ENCODE assay signal across 25 cellular contexts in genomic region chr14:99288948-99289347, GRCh38. TPM values are rescaled to one million over a fixed set of nuclear protein-coding genes. Genes with fewer than 3 reads are reported as not detected.
A peak's percentile ranks its signal among the peaks of the same experiment; 100 is the strongest.
DNase-seq lines count a peak whose midpoint lies in the region; ATAC-seq, FAIRE-seq and TF ChIP-seq lines count a peak whose summit lies in the region.
"Had no signal": no experiment of that assay in that cellular context is flagged by ENCODE, and none has a peak within 500 bp of the region (broad histone marks: within the 10 kb centered on the region; RNA-seq: fewer than 3 reads in every experiment).

No MANE protein-coding gene starts in this region.

- H3K4me3 ChIP-seq in HCT116 (replicated peaks in 1 of 2; ENCODE audit: low read depth in 1 of 2, low read length in 2 of 2), result no peak overlapping the region
- no peak overlapping the region for H3K4me3 ChIP-seq in K562
- H3K4me3 ChIP-seq in small intestine (ENCODE audit: low read depth in 1 of 2, low read length in 2 of 2), result no peak overlapping the region
- H3K4me3 ChIP-seq: A549; BLaER1 treated with 17β-estradiol and CSF1 and Interleukin-3, amounts not matched to agents 10 nM and 100 nM had no signal

- no peaks in the 10 kb centered on the region for H3K9me3 Mint-ChIP-seq in activated naive CD8-positive, alpha-beta T cell treated with anti-CD3 and anti-CD28 coated beads for 36 hours
- H3K9me3 Mint-ChIP-seq: CD4-positive, alpha-beta T cell; CD8-positive, alpha-beta memory T cell had no signal

- TF ChIP-seq POLR2A in HCT116 (IDR thresholded peaks at IDR 0.05; ENCODE audit: borderline replicate concordance, extremely low read depth, insufficient read depth, insufficient read length), result no peak
- no peak for TF ChIP-seq POLR2A in K562 (conservative IDR thresholded peaks at IDR 0.05)

- H4K20me1 ChIP-seq in HCT116 (ENCODE audit: insufficient read depth), result no peaks in the 10 kb centered on the region
- H4K20me1 ChIP-seq in K562 (replicated peaks; ENCODE audit: control insufficient read depth, insufficient read depth, low read length), result no peaks in the 10 kb centered on the region
- H4K20me1 ChIP-seq: BLaER1 treated with 17β-estradiol and CSF1 and Interleukin-3, amounts not matched to agents 10 nM and 100 nM had no signal

- no peaks in the 10 kb centered on the region for H3K4me1 ChIP-seq in HCT116 (ENCODE audit: control insufficient read depth in 1 of 2, insufficient read depth in 2 of 2, low read length in 2 of 2)
- no peaks in the 10 kb centered on the region for H3K4me1 ChIP-seq in K562 (replicated peaks in 1 of 2; ENCODE audit: control insufficient read depth in 2 of 2, insufficient read depth in 2 of 2, low read length in 2 of 2)
- no peaks in the 10 kb centered on the region for H3K4me1 ChIP-seq in small intestine (ENCODE audit: control insufficient read depth in 2 of 2, insufficient read depth in 1 of 2, low read depth in 1 of 2, low read length in 1 of 2)
- H3K4me1 ChIP-seq: A549, BE2C had no signal

- H3K4me2 ChIP-seq in HCT116 (ENCODE audit: low read length), result no peak overlapping the region
- no peak overlapping the region for H3K4me2 ChIP-seq in K562 (ENCODE audit: insufficient read depth, low read length)
- H3K4me2 ChIP-seq: A549 had no signal

- no peak overlapping the region for H3K4me3 Mint-ChIP-seq in activated naive CD8-positive, alpha-beta T cell treated with anti-CD3 and anti-CD28 coated beads for 36 hours
- H3K4me3 Mint-ChIP-seq: CD14-positive monocyte; CD4-positive, alpha-beta T cell; CD8-positive, alpha-beta memory T cell had no signal

- H3K36me3 ChIP-seq in HCT116 (ENCODE audit: control insufficient read depth in 1 of 2, insufficient read depth in 2 of 2, low read length in 2 of 2) (no peaks in the 10 kb centered on the region), K562 (ENCODE audit: control insufficient read depth, insufficient read depth, low read length) (no peaks in the 10 kb centered on the region), small intestine (ENCODE audit: control insufficient read depth in 2 of 2, insufficient read depth in 2 of 2, low read length in 2 of 2) (no peaks in the 10 kb centered on the region)
- H3K36me3 ChIP-seq: BE2C; BLaER1 treated with 17β-estradiol and CSF1 and Interleukin-3, amounts not matched to agents 10 nM and 100 nM had no signal

- H3K27me3 ChIP-seq in HCT116 (ENCODE audit: insufficient read depth, low read length) (no peaks in the 10 kb centered on the region), K562 (ENCODE audit: control insufficient read depth in 2 of 2, insufficient read depth in 2 of 2, low read length in 2 of 2) (peaks cover 0 to 19% of the 10 kb centered on the region in 2 experiments; a peak in 2 of 5 replicates), small intestine (ENCODE audit: control insufficient read depth in 2 of 2, insufficient read depth in 2 of 2, low read length in 2 of 2) (no peaks in the 10 kb centered on the region)
- H3K27me3 ChIP-seq: BLaER1 treated with 17β-estradiol and CSF1 and Interleukin-3, amounts not matched to agents 10 nM and 100 nM had no signal

- 3% methylated on average over 4 of the region's 5 CpGs for WGBS in K562 (ENCODE audit: insufficient coverage, low coverage, missing lambda C conversion rate)
- 82 to 91% (median 89%) methylated on average over 5 of the region's 5 CpGs for whole genome bisulfite sequencing in small intestine, 3 donors

- ATAC-seq in HCT116 (peak; percentile 54; the same call in 1 of the 2 replicates), K562 (no peak)
- ATAC-seq: A549 had no signal

- BruUV-seq in HCT116 (replicated peaks; lab: Mats Ljungman, UMichigan) (no TSS peak), K562 (replicated peaks; lab: Mats Ljungman, UMichigan) (no TSS peak)

- H3K36me3 Mint-ChIP-seq in activated naive CD8-positive, alpha-beta T cell treated with anti-CD3 and anti-CD28 coated beads for 36 hours, result no peaks in the 10 kb centered on the region
- H3K36me3 Mint-ChIP-seq: CD14-positive monocyte had no signal

- no peak overlapping the region for H3K27ac Mint-ChIP-seq in activated naive CD8-positive, alpha-beta T cell treated with anti-CD3 and anti-CD28 coated beads for 36 hours
- H3K27ac Mint-ChIP-seq: CD4-positive, alpha-beta T cell had no signal

- in situ Hi-C loops in K562 (cut with MboI), result no loop called here

- peaks cover 7% of the 10 kb centered on the region for H3K4me1 Mint-ChIP-seq in activated naive CD8-positive, alpha-beta T cell treated with anti-CD3 and anti-CD28 coated beads for 36 hours
- H3K4me1 Mint-ChIP-seq: CD14-positive monocyte had no signal

- CTCF ChIA-PET in HCT116 (lab: Charles Lee) (interaction anchor here (1.3 kb wide), 1 partner anchor 31 kb away, joined by 3 read pairs; no protein-coding TSS in a partner anchor), K562 (lab: Yijun Ruan, JAX; ENCODE audit: low intra/inter-chr PET ratio) (no interaction called here)

- no peaks in the 10 kb centered on the region for H3K9me3 ChIP-seq in HCT116 (ENCODE audit: control insufficient read depth in 1 of 2, insufficient read depth in 1 of 2, low read depth in 1 of 2, low read length in 2 of 2)
- no peaks in the 10 kb centered on the region for H3K9me3 ChIP-seq in K562 (replicated peaks; ENCODE audit: control insufficient read depth, insufficient read depth, low read depth, low read length)
- no peaks in the 10 kb centered on the region for H3K9me3 ChIP-seq in small intestine (ENCODE audit: control insufficient read depth, low read depth)
- H3K9me3 ChIP-seq: A549; BE2C; BLaER1 treated with 17β-estradiol and CSF1 and Interleukin-3, amounts not matched to agents 10 nM and 100 nM had no signal

- no peak overlapping the region for H2AFZ ChIP-seq in HCT116 (ENCODE audit: low read depth, low read length, poor library complexity, severe bottlenecking)
- no peak overlapping the region for H2AFZ ChIP-seq in K562 (ENCODE audit: low read depth, low read length)

- FAIRE-seq in K562 (lab: Jason Lieb, UNC), result no peak
- no peak for FAIRE-seq in small intestine (lab: Jason Lieb, UNC)
- FAIRE-seq: A549, D721Med, GM12891, GM18507 had no signal

- no peak for TF ChIP-seq CTCF in HCT116 (IDR thresholded peaks at IDR 0.05 in 2 of 3, conservative IDR thresholded peaks at IDR 0.05 in 1 of 3; ENCODE audit: borderline replicate concordance in 1 of 3, insufficient read depth in 1 of 3, low read depth in 2 of 3, low read length in 2 of 3)
- TF ChIP-seq CTCF in K562 (IDR thresholded peaks at IDR 0.05 in 2 of 3, conservative IDR thresholded peaks at IDR 0.05 in 1 of 3; ENCODE audit: insufficient read depth in 2 of 3, low read depth in 1 of 3, low read length in 3 of 3), result no peak

- RAD21 ChIA-PET in HCT116 (lab: Charles Lee; ENCODE audit: low non-redundant PET in 1 of 2, low total read pairs in 2 of 2, uncharacterized antibody in 2 of 2, unreplicated experiment in 2 of 2), result no interaction called here

- H3K27ac ChIP-seq in HCT116 (ENCODE audit: low read depth, low read length) (no peak overlapping the region), K562 (ENCODE audit: extremely low read depth, low read depth, low read length) (no peak overlapping the region), small intestine (ENCODE audit: low read depth in 1 of 2, low read length in 1 of 2) (no peak overlapping the region)
- H3K27ac ChIP-seq: A549; BLaER1 treated with 17β-estradiol and CSF1 and Interleukin-3, amounts not matched to agents 10 nM and 100 nM had no signal

- POLR2A ChIA-PET in HCT116 (lab: Charles Lee), result no interaction called here
- POLR2A ChIA-PET in K562 (lab: Yijun Ruan, JAX), result no interaction called here

- no peak overlapping the region for H3K9ac ChIP-seq in HCT116 (ENCODE audit: low read length)
- H3K9ac ChIP-seq in K562 (ENCODE audit: insufficient read depth in 1 of 2, low read depth in 2 of 2, low read length in 2 of 2), result no peak overlapping the region
- H3K9ac ChIP-seq: BLaER1 treated with 17β-estradiol and CSF1 and Interleukin-3, amounts not matched to agents 10 nM and 100 nM had no signal

- DNase-seq in HCT116 (ENCODE audit: low read depth, low spot score), result no peak
- DNase-seq in K562 (ENCODE audit: extremely low read depth in 1 of 4, low spot score in 3 of 4), result no peak
- DNase-seq in stimulated activated CD4-positive, alpha-beta T cell treated with anti-CD3 and anti-CD28 coated beads, Interleukin-4, amount 100 ng/mL, for 1 hour, result no peak
- DNase-seq in small intestine, result no peak
- DNase-seq in activated naive CD8-positive, alpha-beta T cell treated with anti-CD3 and anti-CD28 coated beads for 36 hours, result no peak
- DNase-seq: 8988T; ACHN; AML-193; BE2C; CD4-positive, alpha-beta T cell; CD8-positive, alpha-beta memory T cell; DMS 273 treated with DMSO at 0.1 percent for 48 hours; DMS79; EL; GDM1; GOT3; H7; HCEC 1CT had no signal

- intact Hi-C loops in HCT116 (cut with micrococcal nuclease), result no loop called here
- intact Hi-C loops in K562 (cut with micrococcal nuclease), result no loop called here

- H3K79me2 ChIP-seq in HCT116 (ENCODE audit: insufficient read depth, low read length) (no peaks in the 10 kb centered on the region), K562 (ENCODE audit: control insufficient read depth, insufficient read depth, low read length) (no peaks in the 10 kb centered on the region)

- H3K27me3 Mint-ChIP-seq in activated naive CD8-positive, alpha-beta T cell treated with anti-CD3 and anti-CD28 coated beads for 36 hours, result peaks cover 3% of the 10 kb centered on the region

- H3K9me2 ChIP-seq in HCT116 (ENCODE audit: insufficient read depth), result no peaks in the 10 kb centered on the region

- no peaks in the 10 kb centered on the region for H3K9me1 ChIP-seq in K562 (ENCODE audit: control insufficient read depth, insufficient read depth, low read length)

- TF ChIP-seq RAD21 in HCT116 (IDR thresholded peaks at IDR 0.05; ENCODE audit: low read depth), result no peak
- no peak for TF ChIP-seq RAD21 in Ishikawa (IDR thresholded peaks at IDR 0.05; ENCODE audit: low read depth)
- no peak for TF ChIP-seq RAD21 in K562 (CRISPR knock-in tag; conservative IDR thresholded peaks at IDR 0.05 in 1 of 2, IDR thresholded peaks at IDR 0.05 in 1 of 2)

- TF ChIP-seq EP300 in Ishikawa (IDR thresholded peaks at IDR 0.05; ENCODE audit: borderline replicate concordance) (no peak), K562 (IDR thresholded peaks at IDR 0.05; ENCODE audit: low read length) (no peak)

RNA-seq across cellular contexts. Expression of gene BCL11B, which starts 17.0 kb away (rescaled TPM):
- total RNA-seq in HCT116 (2021; ENCODE audit: unreplicated experiment) (1.1 TPM), K562 (2014; rRNA removed) (not detected in 2 replicates), K562 (2014; rRNA removed; fragmentation: Illumina TruSeq; extraction: Trizol) (not detected in 2 replicates), K562 (2015; rRNA removed; fragmentation: Illumina TruSeq; extraction: Trizol) (not detected in 2 replicates), K562 (2021) (0.09 and 0.18 TPM in 2 replicates)
- 0.11 and 0.23 TPM in 2 replicates for polyA plus RNA-seq in HCT116 (2012)
- total RNA-seq in K562 (2011; cell fraction: chromatin; rRNA removed; ENCODE audit: low replicate concordance), result not detected in 2 replicates
- total RNA-seq in K562 (2011; cell fraction: nucleolus; rRNA removed), result not detected in 2 replicates
- total RNA-seq in K562 (2011; cell fraction: nucleoplasm; rRNA removed), result not detected in 2 replicates
- polyA plus RNA-seq in K562 (2011; rRNA removed) (not detected in 2 replicates), K562 (2014; fragmentation: Illumina TruSeq; extraction: Trizol) (not detected in 2 replicates), K562 (2014; fragmentation: Nextera tagmentation; extraction: Ambion mirVana) (not detected), K562 (2014; rRNA removed) (not detected in 2 replicates), small intestine (1 to 10 TPM in 1 of 3 donors, under 1 TPM in 2; 0.45 to 2.4 (median 0.54) TPM)
- not detected in 2 replicates for polyA plus RNA-seq in K562 (2011; cell fraction: cytosol; rRNA removed)
- polyA plus RNA-seq in K562 (2011; cell fraction: nucleus; rRNA removed), result not detected in 2 replicates
- 0.01 TPM in 1 of 2 replicates, not detected in the other for polyA plus RNA-seq in K562 (2012)
- not detected in 2 replicates for polyA minus RNA-seq in K562 (2011; rRNA and poly(A)+ RNA removed)
- not detected in 2 replicates for polyA minus RNA-seq in K562 (2011; cell fraction: cytosol; rRNA and poly(A)+ RNA removed)
- polyA minus RNA-seq in K562 (2011; cell fraction: nucleus; rRNA and poly(A)+ RNA removed), result not detected in 2 replicates
- 10 to 100 TPM; 38.9 to 40.3 TPM for total RNA-seq in activated naive CD8-positive, alpha-beta T cell treated with anti-CD3 and anti-CD28 coated beads for 36 hours
- polyA plus RNA-seq: CD14-positive monocyte had no signal

Comparison
In these comparisons a context has a peak if more than half of its experiments do, and no peak if none do; other contexts are left out.
1. RNA of gene BCL11B, which starts 17.0 kb away (total RNA-seq): 38.9 to 40.3 TPM in activated naive CD8-positive, alpha-beta T cell treated with anti-CD3 and anti-CD28 coated beads for 36 hours; 1.1 TPM in HCT116 (single experiment) and 0.09 to 0.18 TPM in K562; every median in the first group is over 10 times any median in the second.